ENCODE assay signal across 8 cellular contexts in genomic region chr15:100849021-100849831, GRCh38. TPM values are rescaled to one million over a fixed set of nuclear protein-coding genes. Genes with fewer than 3 reads are reported as not detected.
DNase-seq lines count a peak whose midpoint lies in the region; ATAC-seq and TF ChIP-seq lines count a peak whose summit lies in the region.

No MANE protein-coding gene starts in this region.

- H3K4me2 ChIP-seq in HCT116 (ENCODE audit: low read length), result peak overlapping the region; percentile 89

- TF ChIP-seq RAD21 in HCT116 (IDR thresholded peaks at IDR 0.05; ENCODE audit: low read depth), result peak; percentile 16; the same call in 1 of the 2 replicates

- DNase-seq in CD4-positive, alpha-beta T cell, result peak in 9 of 10 experiments; percentile 12 to 55 (median 29)
- DNase-seq in HCT116 (ENCODE audit: low read depth, low spot score) (no peak), SW 1271 (lab: John Stamatoyannopoulos, UW) (peak; percentile 46 to 73), ascending aorta (ENCODE audit: low spot score in 2 of 2) (no peak), GDM1 (lab: John Stamatoyannopoulos, UW) (no peak), KBM-7 (no peak)
- DNase-seq in stimulated activated CD4-positive, alpha-beta T cell treated with anti-CD3 and anti-CD28 coated beads, Interleukin-1b, Interleukin-23, amount 100 ng/mL, for 48 hours, result peak; percentile 46

- RAD21 ChIA-PET in HCT116 (lab: Charles Lee; ENCODE audit: low non-redundant PET in 1 of 2, low total read pairs in 2 of 2, uncharacterized antibody in 2 of 2, unreplicated experiment in 2 of 2), result no interaction called here

- ATAC-seq in CD4-positive, alpha-beta T cell (ENCODE audit: poor library complexity), result peak; percentile 77
- peak; percentile 86 for ATAC-seq in HCT116

- POLR2A ChIA-PET in CD4-positive, alpha-beta T cell (lab: Charles Lee), result no interaction called here
- POLR2A ChIA-PET in HCT116 (lab: Charles Lee), result no interaction called here

- peak; percentile 25 for TF ChIP-seq POLR2A in HCT116 (IDR thresholded peaks at IDR 0.05; ENCODE audit: borderline replicate concordance, extremely low read depth, insufficient read depth, insufficient read length)

- peaks cover 6% of the 10 kb centered on the region for H3K27me3 ChIP-seq in CD4-positive, alpha-beta T cell (ENCODE audit: control insufficient read depth, insufficient read depth, low read length)
- H3K27me3 ChIP-seq in HCT116 (ENCODE audit: insufficient read depth, low read length) (no peaks in the 10 kb centered on the region), ascending aorta (no peaks in the 10 kb centered on the region)

- H3K36me3 Mint-ChIP-seq in CD4-positive, alpha-beta T cell (ENCODE audit: low read depth), result no peaks in the 10 kb centered on the region

- H3K36me3 ChIP-seq in HCT116 (ENCODE audit: control insufficient read depth in 1 of 2, insufficient read depth in 2 of 2, low read length in 2 of 2) (no peaks in the 10 kb centered on the region), ascending aorta (no peaks in the 10 kb centered on the region)

- no peaks in the 10 kb centered on the region for H4K20me1 ChIP-seq in HCT116 (ENCODE audit: insufficient read depth)

- peaks cover 2 to 8% of the 10 kb centered on the region in 2 experiments; a peak in 3 of 4 replicates for H3K4me1 ChIP-seq in HCT116 (ENCODE audit: control insufficient read depth in 1 of 2, insufficient read depth in 2 of 2, low read length in 2 of 2)
- H3K4me1 ChIP-seq in ascending aorta, result peaks cover 0 to 5% of the 10 kb centered on the region in 2 donors

- H3K27me3 Mint-ChIP-seq in CD4-positive, alpha-beta T cell, result peaks cover 48% of the 10 kb centered on the region

- H3K4me3 Mint-ChIP-seq in CD4-positive, alpha-beta T cell, result peak overlapping the region; percentile 86

- CTCF ChIA-PET in CD4-positive, alpha-beta T cell (lab: Charles Lee), result no interaction called here
- CTCF ChIA-PET in HCT116 (lab: Charles Lee), result interaction anchor here (1.0 to 1.4 kb wide), 3 partner anchors 15 to 128 kb away, joined by 3 to 4 read pairs (median 3); no protein-coding TSS in a partner anchor

- H3K9me3 ChIP-seq in CD4-positive, alpha-beta T cell (ENCODE audit: control insufficient read depth, low read length), result no peaks in the 10 kb centered on the region
- H3K9me3 ChIP-seq in HCT116 (ENCODE audit: control insufficient read depth in 1 of 2, insufficient read depth in 1 of 2, low read depth in 1 of 2, low read length in 2 of 2) (no peaks in the 10 kb centered on the region), ascending aorta (no peaks in the 10 kb centered on the region), iPS-18c (ENCODE audit: control insufficient read depth, insufficient read depth, low read length) (no peaks in the 10 kb centered on the region)

- peaks cover 8% of the 10 kb centered on the region for H3K4me1 Mint-ChIP-seq in CD4-positive, alpha-beta T cell (ENCODE audit: low read depth)

- no peaks in the 10 kb centered on the region for H3K9me3 Mint-ChIP-seq in CD4-positive, alpha-beta T cell

- peak overlapping the region; percentile 71 for H3K9ac ChIP-seq in HCT116 (ENCODE audit: low read length)

- TF ChIP-seq CTCF in CD4-positive, alpha-beta T cell (IDR thresholded peaks at IDR 0.05), result no peak
- TF ChIP-seq CTCF in HCT116 (IDR thresholded peaks at IDR 0.05 in 2 of 3, conservative IDR thresholded peaks at IDR 0.05 in 1 of 3; ENCODE audit: borderline replicate concordance in 1 of 3, insufficient read depth in 1 of 3, low read depth in 2 of 3, low read length in 2 of 3), result peak in 2 of 3 experiments; percentile 21 to 35; a peak in 2 of 6 replicates
- TF ChIP-seq CTCF in ascending aorta (IDR thresholded peaks at IDR 0.05), result no peak

- H3K27ac ChIP-seq in CD4-positive, alpha-beta T cell (ENCODE audit: low read depth, low read length), result no peak overlapping the region
- H3K27ac ChIP-seq in HCT116 (ENCODE audit: low read depth, low read length) (peak overlapping the region; percentile 32; the same call in 1 of the 2 replicates), ascending aorta (no peak overlapping the region)

- no peak overlapping the region for H3K27ac Mint-ChIP-seq in CD4-positive, alpha-beta T cell

- H2AFZ ChIP-seq in HCT116 (ENCODE audit: low read depth, low read length, poor library complexity, severe bottlenecking), result peak overlapping the region; percentile 54

- in situ Hi-C loops in KBM-7 (cut with MboI; ENCODE audit: low pct_unique_long_range_greater_than_20kb, low sequenced_read_pairs), result no loop called here

- H3K9me2 ChIP-seq in HCT116 (ENCODE audit: insufficient read depth), result no peaks in the 10 kb centered on the region

- H3K4me3 ChIP-seq in HCT116 (replicated peaks in 1 of 2; ENCODE audit: low read depth in 1 of 2, low read length in 2 of 2) (peak overlapping the region; percentile 47 to 62), ascending aorta (peak overlapping the region; percentile 42 to 60), iPS-18c (ENCODE audit: insufficient read depth, low read depth, low read length) (peak overlapping the region; percentile 15; the same call in 1 of the 2 replicates)

- no peaks in the 10 kb centered on the region for H3K79me2 ChIP-seq in HCT116 (ENCODE audit: insufficient read depth, low read length)

- intact Hi-C loops in CD4-positive, alpha-beta T cell (cut with DNase I, micrococcal nuclease), result no loop called here
- intact Hi-C loops in HCT116 (cut with micrococcal nuclease) (no loop called here), ascending aorta (cut with DNase I) (no loop called here)

- TSS peak; percentile 40 for BruUV-seq in HCT116 (replicated peaks; lab: Mats Ljungman, UMichigan)

TF ChIP-seq in HCT116, 20 proteins besides CTCF, POLR2A, EP300 and RAD21:
- no peak for TF ChIP-seq ZFX (IDR thresholded peaks at IDR 0.05)
- no peak for TF ChIP-seq CBX3 (IDR thresholded peaks at IDR 0.05; ENCODE audit: low read depth)
- TF ChIP-seq SP1 (IDR thresholded peaks at IDR 0.05; ENCODE audit: low read depth), result peak; percentile 9; the same call in 1 of the 2 replicates
- peak; percentile 65; the same call in 1 of the 2 replicates for TF ChIP-seq POLR2AphosphoS5 (IDR thresholded peaks at IDR 0.05; ENCODE audit: low read depth, low read length)
- TF ChIP-seq, protein P1, sequence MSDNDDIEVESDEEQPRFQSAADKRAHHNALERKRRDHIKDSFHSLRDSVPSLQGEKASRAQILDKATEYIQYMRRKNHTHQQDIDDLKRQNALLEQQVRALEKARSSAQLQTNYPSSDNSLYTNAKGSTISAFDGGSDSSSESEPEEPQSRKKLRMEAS (IDR thresholded peaks at IDR 0.05), result peak; percentile 74

RNA-seq across cellular contexts. Expression of gene ALDH1A3, which starts 30.4 kb away (rescaled TPM):
- total RNA-seq in CD4-positive, alpha-beta T cell, result not detected
- total RNA-seq in HCT116 (2021; ENCODE audit: unreplicated experiment) (248 TPM), ascending aorta (10.9 TPM)
- 117 and 120 TPM in 2 replicates for polyA plus RNA-seq in HCT116 (2012)

Comparison
In these comparisons a context has a peak if more than half of its experiments do, and no peak if none do; other contexts are left out.
1. DNase-seq: peak in CD4-positive, alpha-beta T cell (9 of 10), SW 1271 (2 of 2) and stimulated activated CD4-positive, alpha-beta T cell treated with anti-CD3 and anti-CD28 coated beads, Interleukin-1b, Interleukin-23, amount 100 ng/mL, for 48 hours (single experiment); none in HCT116 (single experiment), ascending aorta (0 of 2), GDM1 (single experiment) and KBM-7 (single experiment).
2. CTCF ChIP-seq: peak in HCT116 (2 of 3); none in CD4-positive, alpha-beta T cell (single experiment) and ascending aorta (0 of 3).
3. RNA of gene ALDH1A3, which starts 30.4 kb away (total RNA-seq): 248 TPM in HCT116 (single experiment); 10.9 TPM in ascending aorta (single experiment) and not detected in CD4-positive, alpha-beta T cell; every median in the first group is over 10 times any median in the second.
4. Peak in every context shown above with its lines, with median percentiles within 50 percentile points of each other: H3K4me3 ChIP-seq.